Comparison of ENCODE assay signal across 28 cellular contexts in genomic region chr5:145117285-145117684, GRCh38.
"Had no signal": no experiment of that assay in that cellular context is flagged by ENCODE, and none has a peak within 500 bp of the region (broad histone marks: within the 10 kb centered on the region; RNA-seq: fewer than 3 reads in every experiment).

No MANE protein-coding gene starts in this region.

- H3K27me3 Mint-ChIP-seq: stimulated activated memory B cell treated with anti-CD40 and anti-IgM and Interleukin-4, amounts not matched to agents 10 μg/mL and 1 μg/mL and 100 μg/mL, for 72 hours; stimulated activated naive B cell treated with anti-CD40 and anti-IgM and Interleukin-4, amounts not matched to agents 10 μg/mL and 1 μg/mL and 100 μg/mL, for 72 hours; stimulated activated naive CD8-positive, alpha-beta T cell treated with anti-CD3 and anti-CD28 coated beads, Interleukin-15, amount 100 ng/mL, for 72 hours; stimulated activated naive CD8-positive, alpha-beta T cell treated with anti-CD3 and anti-CD28 coated beads, Interleukin-15, Interleukin-2, amounts not matched to agents 100 ng/mL and 50 ng/mL, for 24 hours had no signal

- H3K27ac Mint-ChIP-seq: stimulated activated effector memory CD8-positive, alpha-beta T cell treated with anti-CD3 and anti-CD28 coated beads, Interleukin-12 subunit alpha, Interleukin-12 subunit beta, amount 100 ng/mL, for 72 hours; stimulated activated memory B cell treated with anti-CD40 and anti-IgM and Interleukin-4, amounts not matched to agents 10 μg/mL and 1 μg/mL and 100 μg/mL, for 72 hours; stimulated activated naive B cell treated with anti-CD40 and anti-IgM and Interleukin-4, amounts not matched to agents 10 μg/mL and 1 μg/mL and 100 μg/mL, for 72 hours; stimulated activated naive CD8-positive, alpha-beta T cell treated with anti-CD3 and anti-CD28 coated beads, Interleukin-15, amount 100 ng/mL, for 72 hours; stimulated activated naive CD8-positive, alpha-beta T cell treated with anti-CD3 and anti-CD28 coated beads, Interleukin-15, Interleukin-2, amounts not matched to agents 100 ng/mL and 50 ng/mL, for 24 hours; type B pancreatic cell had no signal

- H3K36me3 ChIP-seq: stomach, suprapubic skin, thoracic aorta, thyroid gland, tibial artery, tibial nerve, transverse colon, upper lobe of left lung, upper lobe of right lung, uterus, vagina had no signal

- DNase-seq: stimulated activated CD4-positive, alpha-beta T cell treated with anti-CD3 and anti-CD28 coated beads, Interleukin-2, amount 100 ng/mL, for 48 hours; stimulated activated CD4-positive, alpha-beta T cell treated with anti-CD3 and anti-CD28 coated beads, Interleukin-4, amount 100 ng/mL, for 1 hour; stimulated activated CD4-positive, alpha-beta T cell treated with anti-CD3 and anti-CD28 coated beads, Interleukin-4, amount 100 ng/mL, for 24 hours; stimulated activated CD4-positive, alpha-beta T cell treated with anti-CD3 and anti-CD28 coated beads, Interleukin-4, amount 100 ng/mL, for 4 hours; stimulated activated CD8-positive, alpha-beta memory T cell treated with anti-CD3 and anti-CD28 coated beads, Interleukin-4, amount 100 ng/mL, for 48 hours; stimulated activated naive B cell treated with anti-CD40 and anti-IgM and Interleukin-4, amounts not matched to agents 10 μg/mL and 1 μg/mL and 100 μg/mL, for 72 hours; stimulated activated naive CD4-positive, alpha-beta T cell; stimulated activated naive CD4-positive, alpha-beta T cell treated with Interleukin-2 at 50 U/mL for 16 hours; stimulated activated naive CD8-positive, alpha-beta T cell treated with anti-CD3 and anti-CD28 coated beads, Interleukin-15, amount 100 ng/mL, for 72 hours; stimulated activated naive CD8-positive, alpha-beta T cell treated with anti-CD3 and anti-CD28 coated beads, Interleukin-15, Interleukin-2, amounts not matched to agents 100 U/mL and 50 U/mL, for 24 hours; stomach; substantia nigra; testis; thyroid gland; tibial artery; transverse colon; trophoblast cell; upper lobe of left lung; upper lobe of right lung; uterus had no signal

- H3K4me1 Mint-ChIP-seq: stimulated activated effector memory CD8-positive, alpha-beta T cell treated with anti-CD3 and anti-CD28 coated beads, Interleukin-12 subunit alpha, Interleukin-12 subunit beta, amount 100 ng/mL, for 72 hours; stimulated activated memory B cell treated with anti-CD40 and anti-IgM and Interleukin-4, amounts not matched to agents 10 μg/mL and 1 μg/mL and 100 μg/mL, for 72 hours; stimulated activated naive B cell treated with anti-CD40 and anti-IgM and Interleukin-4, amounts not matched to agents 10 μg/mL and 1 μg/mL and 100 μg/mL, for 72 hours; stimulated activated naive CD8-positive, alpha-beta T cell treated with anti-CD3 and anti-CD28 coated beads, Interleukin-15, amount 100 ng/mL, for 72 hours had no signal

- H3K27me3 ChIP-seq: stomach, suprapubic skin, testis, thyroid gland, tibial artery, tibial nerve, transverse colon, upper lobe of left lung, upper lobe of right lung, uterus, vagina had no signal

- H3K4me1 ChIP-seq: stomach, suprapubic skin, testis, thyroid gland, tibial artery, tibial nerve, transverse colon, upper lobe of left lung, upper lobe of right lung, uterus, vagina had no signal

- ATAC-seq: stimulated activated effector memory CD8-positive, alpha-beta T cell treated with anti-CD3 and anti-CD28 coated beads, Interleukin-12 subunit alpha, Interleukin-12 subunit beta, amount 100 ng/mL, for 72 hours; stimulated activated memory B cell treated with anti-CD40 and anti-IgM and Interleukin-4, amounts not matched to agents 10 μg/mL and 1 μg/mL and 100 μg/mL, for 72 hours; stimulated activated naive B cell treated with anti-CD40 and anti-IgM and Interleukin-4, amounts not matched to agents 10 μg/mL and 1 μg/mL and 100 μg/mL, for 72 hours; stimulated activated naive CD8-positive, alpha-beta T cell treated with anti-CD3 and anti-CD28 coated beads, Interleukin-15, amount 100 ng/mL, for 72 hours; stimulated activated naive CD8-positive, alpha-beta T cell treated with anti-CD3 and anti-CD28 coated beads, Interleukin-15, Interleukin-2, amounts not matched to agents 100 U/mL and 50 U/mL, for 24 hours; upper lobe of right lung had no signal

- H3K9me3 Mint-ChIP-seq: type B pancreatic cell had no signal

- H3K9me3 ChIP-seq: stomach, suprapubic skin, testis, thoracic aorta, thyroid gland, tibial artery, tibial nerve, transverse colon, upper lobe of left lung, upper lobe of right lung, uterus, vagina had no signal

- H3K36me3 Mint-ChIP-seq: stimulated activated effector memory CD8-positive, alpha-beta T cell treated with anti-CD3 and anti-CD28 coated beads, Interleukin-12 subunit alpha, Interleukin-12 subunit beta, amount 100 ng/mL, for 72 hours; stimulated activated memory B cell treated with anti-CD40 and anti-IgM and Interleukin-4, amounts not matched to agents 10 μg/mL and 1 μg/mL and 100 μg/mL, for 72 hours; stimulated activated naive B cell treated with anti-CD40 and anti-IgM and Interleukin-4, amounts not matched to agents 10 μg/mL and 1 μg/mL and 100 μg/mL, for 72 hours; type B pancreatic cell had no signal

- H3K4me3 ChIP-seq: stomach, suprapubic skin, testis, thoracic aorta, thyroid gland, tibial artery, tibial nerve, transverse colon, upper lobe of left lung, upper lobe of right lung, uterus, vagina had no signal

- H3K27ac ChIP-seq: stomach, suprapubic skin, testis, thoracic aorta, thyroid gland, tibial artery, tibial nerve, transverse colon, upper lobe of left lung, upper lobe of right lung, uterus, vagina had no signal

- H3K4me3 Mint-ChIP-seq: stimulated activated effector memory CD8-positive, alpha-beta T cell treated with anti-CD3 and anti-CD28 coated beads, Interleukin-12 subunit alpha, Interleukin-12 subunit beta, amount 100 ng/mL, for 72 hours; stimulated activated memory B cell treated with anti-CD40 and anti-IgM and Interleukin-4, amounts not matched to agents 10 μg/mL and 1 μg/mL and 100 μg/mL, for 72 hours; stimulated activated naive B cell treated with anti-CD40 and anti-IgM and Interleukin-4, amounts not matched to agents 10 μg/mL and 1 μg/mL and 100 μg/mL, for 72 hours; stimulated activated naive CD8-positive, alpha-beta T cell treated with anti-CD3 and anti-CD28 coated beads, Interleukin-15, amount 100 ng/mL, for 72 hours; stimulated activated naive CD8-positive, alpha-beta T cell treated with anti-CD3 and anti-CD28 coated beads, Interleukin-15, Interleukin-2, amounts not matched to agents 100 ng/mL and 50 ng/mL, for 24 hours; type B pancreatic cell had no signal
